ENCODE assay signal across 1 cellular context in the genomic region with DNA sequence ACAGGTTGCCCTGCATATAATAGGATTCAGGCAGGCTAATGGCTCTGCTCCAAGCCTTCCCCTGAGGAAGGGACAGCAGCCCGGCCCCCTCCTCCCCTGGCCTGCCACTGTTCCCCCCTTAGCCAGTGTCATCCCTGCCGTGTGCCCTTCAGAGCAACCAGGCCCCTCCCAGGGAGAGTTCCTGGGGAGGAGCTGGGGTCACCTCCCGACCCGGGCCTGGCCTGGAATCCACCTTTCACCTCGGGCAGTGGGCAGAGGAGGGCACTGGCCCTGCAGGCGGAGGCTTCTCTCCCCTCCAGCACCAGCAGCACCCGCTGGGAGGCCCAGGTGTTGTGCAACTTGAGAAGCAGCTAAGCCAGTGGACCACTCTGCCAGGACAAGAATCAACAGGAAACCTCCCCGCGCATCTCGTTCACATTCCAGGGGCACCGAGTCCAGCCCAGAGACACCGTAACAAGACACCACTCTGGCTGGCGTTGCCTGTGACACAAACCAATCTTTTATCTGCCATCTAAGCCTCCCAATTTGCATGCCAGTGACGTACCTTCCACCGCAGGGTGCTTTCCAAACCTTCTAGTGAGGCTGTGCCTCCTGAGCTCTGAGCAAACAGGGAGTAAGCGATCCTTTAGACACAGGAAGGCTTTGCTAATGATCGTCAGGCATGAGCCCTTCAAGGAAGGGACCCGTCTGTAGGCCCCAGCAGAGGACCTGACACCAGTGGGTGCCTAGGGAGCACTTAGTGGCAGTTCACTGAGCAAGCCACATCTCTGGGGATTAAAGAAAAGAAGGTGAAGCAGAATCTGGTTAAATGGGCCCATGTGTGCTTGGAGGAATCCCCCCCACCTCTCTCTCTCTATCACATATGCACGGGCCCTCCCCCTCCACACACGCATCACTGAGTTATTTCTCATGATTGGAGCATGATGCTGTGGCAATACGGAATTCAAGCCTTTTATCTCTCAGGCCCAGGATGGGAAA.
TF ChIP-seq lines count a peak whose summit lies in the region.

No MANE protein-coding gene starts in this region.

TF ChIP-seq in WTC11, 78 proteins besides CTCF, POLR2A, EP300 and RAD21 (continued from another document):
- TF ChIP-seq, protein P1, sequence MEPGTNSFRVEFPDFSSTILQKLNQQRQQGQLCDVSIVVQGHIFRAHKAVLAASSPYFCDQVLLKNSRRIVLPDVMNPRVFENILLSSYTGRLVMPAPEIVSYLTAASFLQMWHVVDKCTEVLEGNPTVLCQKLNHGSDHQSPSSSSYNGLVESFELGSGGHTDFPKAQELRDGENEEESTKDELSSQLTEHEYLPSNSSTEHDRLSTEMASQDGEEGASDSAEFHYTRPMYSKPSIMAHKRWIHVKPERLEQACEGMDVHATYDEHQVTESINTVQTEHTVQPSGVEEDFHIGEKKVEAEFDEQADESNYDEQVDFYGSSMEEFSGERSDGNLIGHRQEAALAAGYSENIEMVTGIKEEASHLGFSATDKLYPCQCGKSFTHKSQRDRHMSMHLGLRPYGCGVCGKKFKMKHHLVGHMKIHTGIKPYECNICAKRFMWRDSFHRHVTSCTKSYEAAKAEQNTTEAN (CRISPR knock-in tag; IDR thresholded peaks at IDR 0.05) = no peak
- TF ChIP-seq, protein P2, sequence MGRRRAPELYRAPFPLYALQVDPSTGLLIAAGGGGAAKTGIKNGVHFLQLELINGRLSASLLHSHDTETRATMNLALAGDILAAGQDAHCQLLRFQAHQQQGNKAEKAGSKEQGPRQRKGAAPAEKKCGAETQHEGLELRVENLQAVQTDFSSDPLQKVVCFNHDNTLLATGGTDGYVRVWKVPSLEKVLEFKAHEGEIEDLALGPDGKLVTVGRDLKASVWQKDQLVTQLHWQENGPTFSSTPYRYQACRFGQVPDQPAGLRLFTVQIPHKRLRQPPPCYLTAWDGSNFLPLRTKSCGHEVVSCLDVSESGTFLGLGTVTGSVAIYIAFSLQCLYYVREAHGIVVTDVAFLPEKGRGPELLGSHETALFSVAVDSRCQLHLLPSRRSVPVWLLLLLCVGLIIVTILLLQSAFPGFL (CRISPR knock-in tag; IDR thresholded peaks at IDR 0.05; ENCODE audit: borderline replicate concordance) = no peak
- TF ChIP-seq SOX15 (CRISPR knock-in tag; IDR thresholded peaks at IDR 0.05) (no peak), ZNF263 (CRISPR knock-in tag; IDR thresholded peaks at IDR 0.05; ENCODE audit: low read depth) (no peak), GABPB1 (CRISPR knock-in tag; IDR thresholded peaks at IDR 0.05) (0 out of 2 replicates have a peak, but pooled peaks have one; percentile 19), TEAD1 (CRISPR knock-in tag; IDR thresholded peaks at IDR 0.05) (peak; percentile 83; the same call in 1 of the 2 replicates), TEAD4 (CRISPR knock-in tag; IDR thresholded peaks at IDR 0.05) (peak; percentile 72; the same call in 1 of the 2 replicates)
- TF ChIP-seq, protein P3, sequence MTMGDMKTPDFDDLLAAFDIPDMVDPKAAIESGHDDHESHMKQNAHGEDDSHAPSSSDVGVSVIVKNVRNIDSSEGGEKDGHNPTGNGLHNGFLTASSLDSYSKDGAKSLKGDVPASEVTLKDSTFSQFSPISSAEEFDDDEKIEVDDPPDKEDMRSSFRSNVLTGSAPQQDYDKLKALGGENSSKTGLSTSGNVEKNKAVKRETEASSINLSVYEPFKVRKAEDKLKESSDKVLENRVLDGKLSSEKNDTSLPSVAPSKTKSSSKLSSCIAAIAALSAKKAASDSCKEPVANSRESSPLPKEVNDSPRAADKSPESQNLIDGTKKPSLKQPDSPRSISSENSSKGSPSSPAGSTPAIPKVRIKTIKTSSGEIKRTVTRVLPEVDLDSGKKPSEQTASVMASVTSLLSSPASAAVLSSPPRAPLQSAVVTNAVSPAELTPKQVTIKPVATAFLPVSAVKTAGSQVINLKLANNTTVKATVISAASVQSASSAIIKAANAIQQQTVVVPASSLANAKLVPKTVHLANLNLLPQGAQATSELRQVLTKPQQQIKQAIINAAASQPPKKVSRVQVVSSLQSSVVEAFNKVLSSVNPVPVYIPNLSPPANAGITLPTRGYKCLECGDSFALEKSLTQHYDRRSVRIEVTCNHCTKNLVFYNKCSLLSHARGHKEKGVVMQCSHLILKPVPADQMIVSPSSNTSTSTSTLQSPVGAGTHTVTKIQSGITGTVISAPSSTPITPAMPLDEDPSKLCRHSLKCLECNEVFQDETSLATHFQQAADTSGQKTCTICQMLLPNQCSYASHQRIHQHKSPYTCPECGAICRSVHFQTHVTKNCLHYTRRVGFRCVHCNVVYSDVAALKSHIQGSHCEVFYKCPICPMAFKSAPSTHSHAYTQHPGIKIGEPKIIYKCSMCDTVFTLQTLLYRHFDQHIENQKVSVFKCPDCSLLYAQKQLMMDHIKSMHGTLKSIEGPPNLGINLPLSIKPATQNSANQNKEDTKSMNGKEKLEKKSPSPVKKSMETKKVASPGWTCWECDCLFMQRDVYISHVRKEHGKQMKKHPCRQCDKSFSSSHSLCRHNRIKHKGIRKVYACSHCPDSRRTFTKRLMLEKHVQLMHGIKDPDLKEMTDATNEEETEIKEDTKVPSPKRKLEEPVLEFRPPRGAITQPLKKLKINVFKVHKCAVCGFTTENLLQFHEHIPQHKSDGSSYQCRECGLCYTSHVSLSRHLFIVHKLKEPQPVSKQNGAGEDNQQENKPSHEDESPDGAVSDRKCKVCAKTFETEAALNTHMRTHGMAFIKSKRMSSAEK (CRISPR knock-in tag; IDR thresholded peaks at IDR 0.05; ENCODE audit: borderline replicate concordance) = no peak
- TF ChIP-seq, protein P4, sequence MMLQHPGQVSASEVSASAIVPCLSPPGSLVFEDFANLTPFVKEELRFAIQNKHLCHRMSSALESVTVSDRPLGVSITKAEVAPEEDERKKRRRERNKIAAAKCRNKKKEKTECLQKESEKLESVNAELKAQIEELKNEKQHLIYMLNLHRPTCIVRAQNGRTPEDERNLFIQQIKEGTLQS (CRISPR knock-in tag; conservative IDR thresholded peaks at IDR 0.05) = no peak
